8 cellular contexts compared by ENCODE assay signal in genomic region chr22:46542011-46542985, GRCh38. TPM values are rescaled to one million over a fixed set of nuclear protein-coding genes. Genes with fewer than 3 reads are reported as not detected.
DNase-seq lines count a peak whose midpoint lies in the region; ATAC-seq and TF ChIP-seq lines count a peak whose summit lies in the region.

No MANE protein-coding gene starts in this region.

- H2AFZ ChIP-seq in osteoblast (ENCODE audit: low read length): no peak overlapping the region

- H3K4me1 ChIP-seq in osteoblast (ENCODE audit: insufficient read depth, low read length) (peaks cover 23% of the 10 kb centered on the region), tibial nerve (peaks cover 0 to 40% (median 11%) of the 10 kb centered on the region in 4 donors)

- H3K9me3 ChIP-seq in osteoblast (ENCODE audit: low read depth, low read length) (no peaks in the 10 kb centered on the region), tibial nerve (no peaks in the 10 kb centered on the region)

- DNase-seq in GM06990 (ENCODE audit: extremely low read depth, insufficient read length) (peak; percentile 64), RPMI7951 (ENCODE audit: low read depth) (peak; percentile 56), activated T-helper 1 cell treated with Interleukin-2 at 50 U/mL for 16 hours (ENCODE audit: low read depth) (peak; percentile 46), fibroblast of pulmonary artery (ENCODE audit: low read depth) (peak; percentile 70), osteoblast (ENCODE audit: insufficient read length, low spot score, missing footprints) (peak; percentile 99), tibial nerve (ENCODE audit: low spot score in 2 of 2) (peak; percentile 31 to 47)

- no peaks in the 10 kb centered on the region; the same call in 1 of the 2 replicates for H3K27me3 ChIP-seq in GM06990 (replicated peaks; ENCODE audit: control insufficient read depth, insufficient read depth, low read length)
- peaks cover 10% of the 10 kb centered on the region for H3K27me3 ChIP-seq in osteoblast (ENCODE audit: insufficient read depth, low read length)
- H3K27me3 ChIP-seq in tibial nerve: peaks cover 0 to 34% of the 10 kb centered on the region in 2 donors

- TF ChIP-seq CTCF in GM06990 (IDR thresholded peaks at IDR 0.05; ENCODE audit: insufficient read depth, low read length, poor library complexity, severe bottlenecking): peak; percentile 98
- peak; percentile 92 for TF ChIP-seq CTCF in fibroblast of pulmonary artery (IDR thresholded peaks at IDR 0.05; ENCODE audit: low read length, missing control alignments)
- TF ChIP-seq CTCF in osteoblast (IDR thresholded peaks at IDR 0.05; ENCODE audit: extremely low read depth, low read depth, low read length): peak; percentile 88
- TF ChIP-seq CTCF in tibial nerve (IDR thresholded peaks at IDR 0.05): peak; percentile 84 to 91 (median 89)

- H3K4me2 ChIP-seq in osteoblast (ENCODE audit: insufficient read depth, low read length): no peak overlapping the region

- no peak overlapping the region for H3K4me3 ChIP-seq in GM06990 (replicated peaks; ENCODE audit: low read depth, low read length)
- no peak overlapping the region for H3K4me3 ChIP-seq in fibroblast of pulmonary artery (replicated peaks; ENCODE audit: low read depth, low read length)
- no peak overlapping the region for H3K4me3 ChIP-seq in osteoblast (ENCODE audit: insufficient read depth, low read length)
- no peak overlapping the region for H3K4me3 ChIP-seq in tibial nerve

- WGBS in tibial nerve, 2 donors: 48 to 53% methylated on average over 14 to 19 of the region's 27 CpGs

- H3K36me3 ChIP-seq in GM06990 (ENCODE audit: control insufficient read depth, insufficient read depth, low read length) (no peaks in the 10 kb centered on the region), osteoblast (ENCODE audit: insufficient read depth, low read length) (no peaks in the 10 kb centered on the region), tibial nerve (no peaks in the 10 kb centered on the region)

- H3K79me2 ChIP-seq in osteoblast (ENCODE audit: insufficient read depth, low read length): no peaks in the 10 kb centered on the region

- TF ChIP-seq POLR2A in tibial nerve (IDR thresholded peaks at IDR 0.05): no peak

- no peak overlapping the region for H3K27ac ChIP-seq in osteoblast (ENCODE audit: low read depth, low read length)
- H3K27ac ChIP-seq in tibial nerve: no peak overlapping the region

- no peaks in the 10 kb centered on the region for H4K20me1 ChIP-seq in osteoblast (ENCODE audit: insufficient read depth, low read length)

- TF ChIP-seq EP300 in tibial nerve (IDR thresholded peaks at IDR 0.05): no peak

- ATAC-seq in HG03432 (IDR thresholded peaks at IDR 0.05; ENCODE audit: unreplicated experiment) (peak; percentile 51), GM21825 (IDR thresholded peaks at IDR 0.05; ENCODE audit: unreplicated experiment) (no peak)

RNA-seq across cellular contexts. Expression of gene CELSR1, which starts 4.9 kb away (rescaled TPM):
- total RNA-seq in RPMI7951 (2014; rRNA removed; shearing (Covaris generic)): 2.1 and 3.0 TPM in 2 replicates
- 2.7 and 3.6 TPM in 2 replicates for total RNA-seq in osteoblast
- 1 to 10 TPM; 1.0 to 5.9 (median 2.6) TPM for total RNA-seq in tibial nerve

Comparison
In these comparisons a context has a peak if more than half of its experiments do, and no peak if none do; other contexts are left out.
1. DNase-seq: peak in every context shown above with its lines; median percentile 99 in osteoblast; 70 in fibroblast of pulmonary artery; 64 in GM06990; 56 in RPMI7951; 46 in activated T-helper 1 cell treated with Interleukin-2 at 50 U/mL for 16 hours; 39 in tibial nerve.